Comparison of ENCODE assay signal across 22 cellular contexts in genomic region chr17:79402275-79402674, GRCh38.
DNase-seq lines count a peak whose midpoint lies in the region; ATAC-seq and TF ChIP-seq lines count a peak whose summit lies in the region.
"Had no signal": no experiment of that assay in that cellular context is flagged by ENCODE, and none has a peak within 500 bp of the region (broad histone marks: within the 10 kb centered on the region; RNA-seq: fewer than 3 reads in every experiment).

No MANE protein-coding gene starts in this region.

- H3K4me2 ChIP-seq in neural progenitor cell, result peak overlapping the region; percentile 87

- CTCF ChIA-PET in WTC11 (lab: Charles Lee), result interaction anchor here (0.6 to 3.7 kb wide), 11 partner anchors 8 to 758 kb away, joined by 3 to 86 read pairs (median 20); partner anchors contain the start of gene RBFOX3
- CTCF ChIA-PET in activated CD8-positive, alpha-beta T cell treated with anti-CD3 and anti-CD28 coated beads for 36 hours (lab: Charles Lee), result interaction anchor here (1.9 to 3.9 kb wide), 2 partner anchors 10 to 337 kb away, joined by 5 to 59 read pairs; no protein-coding TSS in a partner anchor

- peaks cover 20% of the 10 kb centered on the region for H3F3A ChIP-seq in neural progenitor cell (ENCODE audit: low read depth)

- POLR2A ChIA-PET in WTC11 (lab: Charles Lee), result no interaction called here
- POLR2A ChIA-PET in activated CD8-positive, alpha-beta T cell treated with anti-CD3 and anti-CD28 coated beads for 36 hours (lab: Charles Lee), result no interaction called here

- H3K9me3 ChIP-seq in neural progenitor cell (ENCODE audit: low read depth), result no peaks in the 10 kb centered on the region
- H3K9me3 ChIP-seq in right cardiac atrium (ENCODE audit: control insufficient read depth, low read length), result no peaks in the 10 kb centered on the region

- H3K27me3 ChIP-seq in neural progenitor cell, result peaks cover 34% of the 10 kb centered on the region
- no peaks in the 10 kb centered on the region for H3K27me3 ChIP-seq in right cardiac atrium (ENCODE audit: control insufficient read depth, insufficient read depth)

- ATAC-seq in WTC11 (no peak), right cardiac atrium (no peak)
- ATAC-seq in activated CD8-positive, alpha-beta T cell treated with anti-CD3 and anti-CD28 coated beads for 36 hours, result no peak
- ATAC-seq: HCT116 had no signal

- peaks cover 37% of the 10 kb centered on the region for H3K4me1 ChIP-seq in neural progenitor cell
- H3K4me1 ChIP-seq in right cardiac atrium (ENCODE audit: control insufficient read depth, insufficient read depth, low read length), result no peaks in the 10 kb centered on the region

- DNase-seq in DMS 273 (lab: John Stamatoyannopoulos, UW; ENCODE audit: unreplicated experiment) (peak; percentile 37), DMS 273 treated with DMSO at 0.1 percent for 48 hours (lab: John Stamatoyannopoulos, UW) (no peak), G401 (ENCODE audit: low spot score) (peak; percentile 37), WTC11 (ENCODE audit: low spot score) (no peak), neural progenitor cell (ENCODE audit: low spot score) (no peak), NOMO-1 (lab: John Stamatoyannopoulos, UW; ENCODE audit: unreplicated experiment in 2 of 2) (no peak), right cardiac atrium (no peak)
- no peak for DNase-seq in activated CD8-positive, alpha-beta T cell treated with anti-CD3 and anti-CD28 coated beads for 36 hours
- DNase-seq: Calu3; CD4-positive, alpha-beta T cell; CD8-positive, alpha-beta memory T cell; DMS79; EL; GF-D8; H9; HFFc6 had no signal

- no peak overlapping the region for H3K9ac ChIP-seq in neural progenitor cell
- H3K9ac ChIP-seq: BLaER1 treated with 17β-estradiol and CSF1 and Interleukin-3, amounts not matched to agents 10 nM and 100 nM had no signal

- H4K20me1 ChIP-seq in neural progenitor cell (ENCODE audit: low read depth), result no peaks in the 10 kb centered on the region

- in situ Hi-C loops in G401 (cut with HindIII; ENCODE audit: low sequenced_read_pairs), result no loop called here

- H2AFZ ChIP-seq in neural progenitor cell (replicated peaks), result no peak overlapping the region

- H3K4me1 Mint-ChIP-seq in WTC11 (peaks cover 23% of the 10 kb centered on the region), neural progenitor cell (peaks cover 27% of the 10 kb centered on the region)
- H3K4me1 Mint-ChIP-seq in activated CD8-positive, alpha-beta T cell treated with anti-CD3 and anti-CD28 coated beads for 36 hours (ENCODE audit: low read depth), result peaks cover 13% of the 10 kb centered on the region

- WGBS in right cardiac atrium, result 28% methylated on average over 13 of the region's 13 CpGs

- H3K36me3 ChIP-seq in neural progenitor cell, result no peaks in the 10 kb centered on the region
- H3K36me3 ChIP-seq: BLaER1 treated with 17β-estradiol and CSF1 and Interleukin-3, amounts not matched to agents 10 nM and 100 nM had no signal

- intact Hi-C loops in activated CD8-positive, alpha-beta T cell treated with anti-CD3 and anti-CD28 coated beads for 36 hours (cut with micrococcal nuclease), result no loop called here
- intact Hi-C loops in right cardiac atrium (cut with DNase I), result loop anchor here in 3 of 4 donors (5.0 to 10.0 kb wide), 2 partner anchors 303 to 305 kb away; no protein-coding TSS in a partner anchor

- no peak overlapping the region for H3K27ac Mint-ChIP-seq in WTC11
- H3K27ac Mint-ChIP-seq in neural progenitor cell, result no peak overlapping the region
- no peak overlapping the region for H3K27ac Mint-ChIP-seq in activated CD8-positive, alpha-beta T cell treated with anti-CD3 and anti-CD28 coated beads for 36 hours
- H3K27ac Mint-ChIP-seq: B cell; CD14-positive monocyte; CD4-positive, alpha-beta T cell; CD8-positive, alpha-beta memory T cell; GM23338; H9; HFFc6 had no signal

- H3K36me3 Mint-ChIP-seq in WTC11 (no peaks in the 10 kb centered on the region), neural progenitor cell (no peaks in the 10 kb centered on the region)
- no peaks in the 10 kb centered on the region for H3K36me3 Mint-ChIP-seq in activated CD8-positive, alpha-beta T cell treated with anti-CD3 and anti-CD28 coated beads for 36 hours (ENCODE audit: low read depth)
- H3K36me3 Mint-ChIP-seq: CD14-positive monocyte; CD8-positive, alpha-beta memory T cell had no signal

- H3K79me2 ChIP-seq in neural progenitor cell (ENCODE audit: low read depth), result no peaks in the 10 kb centered on the region

- TF ChIP-seq CTCF in WTC11 (IDR thresholded peaks at IDR 0.05), result no peak
- no peak for TF ChIP-seq CTCF in neural progenitor cell (IDR thresholded peaks at IDR 0.05)
- no peak for TF ChIP-seq CTCF in activated CD8-positive, alpha-beta T cell treated with anti-CD3 and anti-CD28 coated beads for 36 hours (IDR thresholded peaks at IDR 0.05)

- H3K4me3 Mint-ChIP-seq in WTC11 (no peak overlapping the region), neural progenitor cell (peak overlapping the region; percentile 1)
- H3K4me3 Mint-ChIP-seq in activated CD8-positive, alpha-beta T cell treated with anti-CD3 and anti-CD28 coated beads for 36 hours, result no peak overlapping the region
- H3K4me3 Mint-ChIP-seq: B cell; CD14-positive monocyte; CD4-positive, alpha-beta T cell; CD8-positive, alpha-beta memory T cell; HFFc6 had no signal

- H3K4me3 ChIP-seq in neural progenitor cell (no peak overlapping the region), right cardiac atrium (ENCODE audit: low read length) (no peak overlapping the region)
- H3K4me3 ChIP-seq: BLaER1 treated with 17β-estradiol and CSF1 and Interleukin-3, amounts not matched to agents 10 nM and 100 nM had no signal

- H3K27me3 Mint-ChIP-seq in WTC11 (ENCODE audit: low read depth) (peaks cover 29% of the 10 kb centered on the region), neural progenitor cell (ENCODE audit: insufficient read depth, low read depth) (peaks cover 24% of the 10 kb centered on the region)
- H3K27me3 Mint-ChIP-seq in activated CD8-positive, alpha-beta T cell treated with anti-CD3 and anti-CD28 coated beads for 36 hours, result peaks cover 44% of the 10 kb centered on the region

- H3K27ac ChIP-seq in neural progenitor cell (no peak overlapping the region), right cardiac atrium (ENCODE audit: low read length) (no peak overlapping the region)
- H3K27ac ChIP-seq: 22Rv1; BLaER1 treated with 17β-estradiol and CSF1 and Interleukin-3, amounts not matched to agents 10 nM and 100 nM had no signal

- H3K9me3 Mint-ChIP-seq in WTC11 (peaks cover 7% of the 10 kb centered on the region), neural progenitor cell (no peaks in the 10 kb centered on the region)
- no peaks in the 10 kb centered on the region for H3K9me3 Mint-ChIP-seq in activated CD8-positive, alpha-beta T cell treated with anti-CD3 and anti-CD28 coated beads for 36 hours
- H3K9me3 Mint-ChIP-seq: CD4-positive, alpha-beta T cell; H9; HFFc6 had no signal

TF ChIP-seq in WTC11, 78 proteins besides CTCF, POLR2A, EP300 and RAD21:
- TF ChIP-seq ZNF423 (CRISPR knock-in tag; IDR thresholded peaks at IDR 0.05) (peak; percentile 52; the same call in 1 of the 2 replicates), TP53 (CRISPR knock-in tag; IDR thresholded peaks at IDR 0.05) (no peak)

Comparison
In these comparisons a context has a peak if more than half of its experiments do, and no peak if none do; other contexts are left out.
1. DNase-seq: peak in DMS 273 (single experiment) and G401 (single experiment); none in DMS 273 treated with DMSO at 0.1 percent for 48 hours (single experiment), WTC11 (single experiment), neural progenitor cell (single experiment), NOMO-1 (0 of 2), activated CD8-positive, alpha-beta T cell treated with anti-CD3 and anti-CD28 coated beads for 36 hours (single experiment) and right cardiac atrium (0 of 3).